20 cellular contexts compared by ENCODE assay signal in genomic region chr22:29584975-29585374, GRCh38.
"Had no signal": no experiment of that assay in that cellular context is flagged by ENCODE, and none has a peak within 500 bp of the region (broad histone marks: within the 10 kb centered on the region; RNA-seq: fewer than 3 reads in every experiment).

No MANE protein-coding gene starts in this region.

- DNase-seq: KBM-7, MV-4-11, NCI-H1048, NCI-H1105, NCI-H1417, NCI-H1436 treated with DMSO at 0.1 percent for 48 hours, NCI-H1694, NCI-H187 treated with DMSO at 0.1 percent for 48 hours, NCI-H2029 treated with DMSO at 0.1 percent for 48 hours, NCI-H2227 treated with DMSO at 0.1 percent for 48 hours, NCI-H524, NCI-H526 treated with DMSO at 0.1 percent for 48 hours, NCI-H748 treated with DMSO at 0.1 percent for 48 hours, RPMI8226, SHP77, SK-N-SH, SW 1271 had no signal

- H3K9me3 ChIP-seq: SK-N-SH had no signal

- FAIRE-seq: HTR-8/SVneo, RCC 7860 had no signal

- H3K27ac ChIP-seq: HL-60 had no signal

- H3K9ac ChIP-seq: SK-N-SH had no signal

- H3K4me2 ChIP-seq: SK-N-SH had no signal
